In genomic region chr7:112430649-112431048, GRCh38 we compare ENCODE assay signal across 1 cellular context.
TF ChIP-seq lines count a peak whose summit lies in the region.

No MANE protein-coding gene starts in this region.

TF ChIP-seq in K562, 482 proteins besides CTCF, POLR2A, EP300 and RAD21 (continued from another document):
- TF ChIP-seq, protein P1, sequence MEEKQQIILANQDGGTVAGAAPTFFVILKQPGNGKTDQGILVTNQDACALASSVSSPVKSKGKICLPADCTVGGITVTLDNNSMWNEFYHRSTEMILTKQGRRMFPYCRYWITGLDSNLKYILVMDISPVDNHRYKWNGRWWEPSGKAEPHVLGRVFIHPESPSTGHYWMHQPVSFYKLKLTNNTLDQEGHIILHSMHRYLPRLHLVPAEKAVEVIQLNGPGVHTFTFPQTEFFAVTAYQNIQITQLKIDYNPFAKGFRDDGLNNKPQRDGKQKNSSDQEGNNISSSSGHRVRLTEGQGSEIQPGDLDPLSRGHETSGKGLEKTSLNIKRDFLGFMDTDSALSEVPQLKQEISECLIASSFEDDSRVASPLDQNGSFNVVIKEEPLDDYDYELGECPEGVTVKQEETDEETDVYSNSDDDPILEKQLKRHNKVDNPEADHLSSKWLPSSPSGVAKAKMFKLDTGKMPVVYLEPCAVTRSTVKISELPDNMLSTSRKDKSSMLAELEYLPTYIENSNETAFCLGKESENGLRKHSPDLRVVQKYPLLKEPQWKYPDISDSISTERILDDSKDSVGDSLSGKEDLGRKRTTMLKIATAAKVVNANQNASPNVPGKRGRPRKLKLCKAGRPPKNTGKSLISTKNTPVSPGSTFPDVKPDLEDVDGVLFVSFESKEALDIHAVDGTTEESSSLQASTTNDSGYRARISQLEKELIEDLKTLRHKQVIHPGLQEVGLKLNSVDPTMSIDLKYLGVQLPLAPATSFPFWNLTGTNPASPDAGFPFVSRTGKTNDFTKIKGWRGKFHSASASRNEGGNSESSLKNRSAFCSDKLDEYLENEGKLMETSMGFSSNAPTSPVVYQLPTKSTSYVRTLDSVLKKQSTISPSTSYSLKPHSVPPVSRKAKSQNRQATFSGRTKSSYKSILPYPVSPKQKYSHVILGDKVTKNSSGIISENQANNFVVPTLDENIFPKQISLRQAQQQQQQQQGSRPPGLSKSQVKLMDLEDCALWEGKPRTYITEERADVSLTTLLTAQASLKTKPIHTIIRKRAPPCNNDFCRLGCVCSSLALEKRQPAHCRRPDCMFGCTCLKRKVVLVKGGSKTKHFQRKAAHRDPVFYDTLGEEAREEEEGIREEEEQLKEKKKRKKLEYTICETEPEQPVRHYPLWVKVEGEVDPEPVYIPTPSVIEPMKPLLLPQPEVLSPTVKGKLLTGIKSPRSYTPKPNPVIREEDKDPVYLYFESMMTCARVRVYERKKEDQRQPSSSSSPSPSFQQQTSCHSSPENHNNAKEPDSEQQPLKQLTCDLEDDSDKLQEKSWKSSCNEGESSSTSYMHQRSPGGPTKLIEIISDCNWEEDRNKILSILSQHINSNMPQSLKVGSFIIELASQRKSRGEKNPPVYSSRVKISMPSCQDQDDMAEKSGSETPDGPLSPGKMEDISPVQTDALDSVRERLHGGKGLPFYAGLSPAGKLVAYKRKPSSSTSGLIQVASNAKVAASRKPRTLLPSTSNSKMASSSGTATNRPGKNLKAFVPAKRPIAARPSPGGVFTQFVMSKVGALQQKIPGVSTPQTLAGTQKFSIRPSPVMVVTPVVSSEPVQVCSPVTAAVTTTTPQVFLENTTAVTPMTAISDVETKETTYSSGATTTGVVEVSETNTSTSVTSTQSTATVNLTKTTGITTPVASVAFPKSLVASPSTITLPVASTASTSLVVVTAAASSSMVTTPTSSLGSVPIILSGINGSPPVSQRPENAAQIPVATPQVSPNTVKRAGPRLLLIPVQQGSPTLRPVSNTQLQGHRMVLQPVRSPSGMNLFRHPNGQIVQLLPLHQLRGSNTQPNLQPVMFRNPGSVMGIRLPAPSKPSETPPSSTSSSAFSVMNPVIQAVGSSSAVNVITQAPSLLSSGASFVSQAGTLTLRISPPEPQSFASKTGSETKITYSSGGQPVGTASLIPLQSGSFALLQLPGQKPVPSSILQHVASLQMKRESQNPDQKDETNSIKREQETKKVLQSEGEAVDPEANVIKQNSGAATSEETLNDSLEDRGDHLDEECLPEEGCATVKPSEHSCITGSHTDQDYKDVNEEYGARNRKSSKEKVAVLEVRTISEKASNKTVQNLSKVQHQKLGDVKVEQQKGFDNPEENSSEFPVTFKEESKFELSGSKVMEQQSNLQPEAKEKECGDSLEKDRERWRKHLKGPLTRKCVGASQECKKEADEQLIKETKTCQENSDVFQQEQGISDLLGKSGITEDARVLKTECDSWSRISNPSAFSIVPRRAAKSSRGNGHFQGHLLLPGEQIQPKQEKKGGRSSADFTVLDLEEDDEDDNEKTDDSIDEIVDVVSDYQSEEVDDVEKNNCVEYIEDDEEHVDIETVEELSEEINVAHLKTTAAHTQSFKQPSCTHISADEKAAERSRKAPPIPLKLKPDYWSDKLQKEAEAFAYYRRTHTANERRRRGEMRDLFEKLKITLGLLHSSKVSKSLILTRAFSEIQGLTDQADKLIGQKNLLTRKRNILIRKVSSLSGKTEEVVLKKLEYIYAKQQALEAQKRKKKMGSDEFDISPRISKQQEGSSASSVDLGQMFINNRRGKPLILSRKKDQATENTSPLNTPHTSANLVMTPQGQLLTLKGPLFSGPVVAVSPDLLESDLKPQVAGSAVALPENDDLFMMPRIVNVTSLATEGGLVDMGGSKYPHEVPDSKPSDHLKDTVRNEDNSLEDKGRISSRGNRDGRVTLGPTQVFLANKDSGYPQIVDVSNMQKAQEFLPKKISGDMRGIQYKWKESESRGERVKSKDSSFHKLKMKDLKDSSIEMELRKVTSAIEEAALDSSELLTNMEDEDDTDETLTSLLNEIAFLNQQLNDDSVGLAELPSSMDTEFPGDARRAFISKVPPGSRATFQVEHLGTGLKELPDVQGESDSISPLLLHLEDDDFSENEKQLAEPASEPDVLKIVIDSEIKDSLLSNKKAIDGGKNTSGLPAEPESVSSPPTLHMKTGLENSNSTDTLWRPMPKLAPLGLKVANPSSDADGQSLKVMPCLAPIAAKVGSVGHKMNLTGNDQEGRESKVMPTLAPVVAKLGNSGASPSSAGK (IDR thresholded peaks at IDR 0.05) = no peak
- TF ChIP-seq ZNF518B (CRISPR knock-in tag; IDR thresholded peaks at IDR 0.05) (no peak), DMBX1 (CRISPR knock-in tag; IDR thresholded peaks at IDR 0.05; ENCODE audit: borderline replicate concordance) (no peak), TOE1 (IDR thresholded peaks at IDR 0.05; ENCODE audit: borderline replicate concordance) (no peak), TOE1 (CRISPR knock-in tag; IDR thresholded peaks at IDR 0.05; ENCODE audit: borderline replicate concordance, low read depth) (no peak), CHD7 (IDR thresholded peaks at IDR 0.05; ENCODE audit: low read depth, low read length) (no peak), MAFF (IDR thresholded peaks at IDR 0.05; ENCODE audit: low read length) (no peak)
TF ChIP-seq in K562: peak in this region for 0.
